In the genomic region with DNA sequence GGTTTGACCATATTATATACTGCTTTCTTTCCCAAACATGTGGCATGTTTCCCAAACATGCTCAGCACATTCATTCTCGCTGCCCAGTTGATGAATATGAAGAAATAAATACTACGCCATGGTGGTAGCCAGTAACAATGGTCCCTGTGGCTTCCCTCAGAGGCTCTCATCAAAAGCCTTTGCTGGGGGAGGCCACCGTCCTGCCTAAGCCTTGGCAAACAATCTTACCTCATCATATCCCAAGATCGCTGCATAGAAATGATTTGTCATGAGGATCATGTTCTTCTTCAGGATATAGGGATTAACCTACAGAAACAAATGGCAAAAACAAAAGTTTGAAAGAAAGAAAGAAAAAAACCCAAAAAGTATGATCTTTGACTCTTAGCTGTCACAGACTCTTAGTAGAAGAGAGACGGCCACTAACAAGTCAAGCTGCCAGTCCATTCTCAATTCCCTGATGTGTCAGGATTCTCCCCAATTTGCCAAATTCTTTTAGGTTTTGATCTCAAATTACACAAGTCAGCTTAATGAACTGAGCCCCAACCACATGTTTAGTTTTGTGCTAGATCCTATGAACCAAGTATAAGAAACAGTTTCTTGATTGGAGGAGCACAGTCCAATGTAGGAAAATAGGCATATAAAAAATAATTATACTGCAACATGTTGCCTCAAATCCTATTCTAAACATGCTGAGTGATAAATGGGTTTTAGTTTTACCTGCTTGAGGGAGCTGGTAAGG, we compare ENCODE assay signal across 17 cellular contexts. TPM values are rescaled to one million over a fixed set of nuclear protein-coding genes. Genes with fewer than 3 reads are reported as not detected.
DNase-seq lines count a peak whose midpoint lies in the region; ATAC-seq and TF ChIP-seq lines count a peak whose summit lies in the region.
"Had no signal": no experiment of that assay in that cellular context is flagged by ENCODE, and none has a peak within 500 bp of the region (broad histone marks: within the 10 kb centered on the region; RNA-seq: fewer than 3 reads in every experiment).

No MANE protein-coding gene starts in this region.

- H3K9me2 ChIP-seq in PC-3 (replicated peaks; ENCODE audit: low read length) = no peaks in the 10 kb centered on the region

- no peak overlapping the region for H2BK120ac ChIP-seq in mesendoderm (ENCODE audit: low read depth, low read length)

- H3K36me3 ChIP-seq in PC-3 (ENCODE audit: low read depth, low read length) (no peaks in the 10 kb centered on the region), mesendoderm (ENCODE audit: control insufficient read depth, insufficient read depth, low read length) (no peaks in the 10 kb centered on the region)
- H3K36me3 ChIP-seq: neutrophil, suprapubic skin had no signal

- no CpG with 5 or more reads among the region's 5 CpGs for WGBS in mesendoderm (ENCODE audit: extremely low coverage, insufficient coverage, low lambda C conversion rate)

- peaks cover 8% of the 10 kb centered on the region for H3K36me3 Mint-ChIP-seq in activated CD4-positive, alpha-beta T cell treated with anti-CD3 and anti-CD28 coated beads for 36 hours (ENCODE audit: low read depth)
- peaks cover 7% of the 10 kb centered on the region for H3K36me3 Mint-ChIP-seq in progenitor cell of endocrine pancreas (ENCODE audit: insufficient read depth)

- H3K23ac ChIP-seq in mesendoderm (ENCODE audit: low read length) = no peak overlapping the region

- no TSS peak for BruUV-seq in PC-3 (replicated peaks; lab: Mats Ljungman, UMichigan)

- TF ChIP-seq CTCF in PC-3 (conservative IDR thresholded peaks at IDR 0.05; ENCODE audit: low read depth, low read length) (no peak), progenitor cell of endocrine pancreas (IDR thresholded peaks at IDR 0.05; ENCODE audit: unreplicated experiment) (no peak)

- peaks cover 80% of the 10 kb centered on the region for H3K4me1 ChIP-seq in PC-3 (ENCODE audit: insufficient read depth, low read length)
- H3K4me1 ChIP-seq in mesendoderm (ENCODE audit: control insufficient read depth, low read depth, low read length) = peaks cover 3% of the 10 kb centered on the region

- H3K27ac ChIP-seq in PC-3 (ENCODE audit: low read length) = peak overlapping the region; percentile 46
- no peak overlapping the region for H3K27ac ChIP-seq in mesendoderm (ENCODE audit: low read depth, low read length)
- H3K27ac ChIP-seq: neutrophil, suprapubic skin had no signal

- CTCF ChIA-PET in activated CD4-positive, alpha-beta T cell treated with anti-CD3 and anti-CD28 coated beads for 36 hours (lab: Charles Lee) = interaction anchor here (0.5 to 1.1 kb wide), 4 partner anchors 9 to 75 kb away, joined by 3 to 7 read pairs (median 4); no protein-coding TSS in a partner anchor
- CTCF ChIA-PET in PC-3 (lab: Charles Lee) = interaction anchor here (0.7 kb wide), 1 partner anchor 19 kb away, joined by 3 read pairs; no protein-coding TSS in a partner anchor

- H3K79me1 ChIP-seq in mesendoderm (ENCODE audit: low read length) = no peaks in the 10 kb centered on the region

- H3F3A ChIP-seq in PC-3 (ENCODE audit: low read length, unreplicated experiment) = peaks cover 11% of the 10 kb centered on the region

- no peaks in the 10 kb centered on the region for H4K20me1 ChIP-seq in PC-3 (ENCODE audit: low read length)

- no peaks in the 10 kb centered on the region for H3K27me3 ChIP-seq in PC-3 (ENCODE audit: low read length)
- H3K27me3 ChIP-seq in mesendoderm (ENCODE audit: insufficient read depth, low read length, poor library complexity) = no peaks in the 10 kb centered on the region
- H3K27me3 ChIP-seq: neutrophil, suprapubic skin had no signal

- no peak overlapping the region for H3K18ac ChIP-seq in mesendoderm (ENCODE audit: low read length)

- H3K9ac ChIP-seq in PC-3 (ENCODE audit: low read length) (peak overlapping the region; percentile 11; the same call in 1 of the 2 replicates), mesendoderm (ENCODE audit: low read length) (no peak overlapping the region)

- no peak overlapping the region for H4K5ac ChIP-seq in mesendoderm (ENCODE audit: low read length)

- no peak overlapping the region for H3K4me2 ChIP-seq in PC-3 (ENCODE audit: low read length)
- no peak overlapping the region for H3K4me2 ChIP-seq in mesendoderm (ENCODE audit: low read length)

- H3K9me3 Mint-ChIP-seq in activated CD4-positive, alpha-beta T cell treated with anti-CD3 and anti-CD28 coated beads for 36 hours (ENCODE audit: low read depth) = no peaks in the 10 kb centered on the region
- H3K9me3 Mint-ChIP-seq in progenitor cell of endocrine pancreas (ENCODE audit: low read depth) = no peaks in the 10 kb centered on the region

- H3K56ac ChIP-seq in mesendoderm (ENCODE audit: low read length) = no peak overlapping the region

- H2AK5ac ChIP-seq in mesendoderm (ENCODE audit: low read length) = no peak overlapping the region

- peak overlapping the region; percentile 86 for H3K27ac Mint-ChIP-seq in activated CD4-positive, alpha-beta T cell treated with anti-CD3 and anti-CD28 coated beads for 36 hours
- H3K27ac Mint-ChIP-seq in progenitor cell of endocrine pancreas = peak overlapping the region; percentile 37

- intact Hi-C loops in activated CD4-positive, alpha-beta T cell treated with anti-CD3 and anti-CD28 coated beads for 36 hours (cut with DNase I, micrococcal nuclease) = no loop called here
- intact Hi-C loops in PC-3 (cut with micrococcal nuclease) = no loop called here

- peaks cover 58% of the 10 kb centered on the region for H3K4me1 Mint-ChIP-seq in activated CD4-positive, alpha-beta T cell treated with anti-CD3 and anti-CD28 coated beads for 36 hours
- H3K4me1 Mint-ChIP-seq in progenitor cell of endocrine pancreas (ENCODE audit: low read depth) = peaks cover 7% of the 10 kb centered on the region

- H3K9me3 ChIP-seq in PC-3 (ENCODE audit: low read length) = no peaks in the 10 kb centered on the region
- H3K9me3 ChIP-seq: neutrophil, suprapubic skin had no signal

- no peak for ATAC-seq in activated CD4-positive, alpha-beta T cell treated with anti-CD3 and anti-CD28 coated beads for 36 hours
- no peak for ATAC-seq in PC-3
- ATAC-seq: left ventricle myocardium superior had no signal

- H3K4me3 ChIP-seq in PC-3 (ENCODE audit: low read length) (no peak overlapping the region), mesendoderm (ENCODE audit: low read length) (no peak overlapping the region)
- H3K4me3 ChIP-seq: suprapubic skin had no signal

- H2AFZ ChIP-seq in PC-3 (ENCODE audit: low read length) = no peak overlapping the region

- H2BK5ac ChIP-seq in mesendoderm (ENCODE audit: low read length) = no peak overlapping the region

- H3K27me3 Mint-ChIP-seq in activated CD4-positive, alpha-beta T cell treated with anti-CD3 and anti-CD28 coated beads for 36 hours = no peaks in the 10 kb centered on the region
- no peaks in the 10 kb centered on the region for H3K27me3 Mint-ChIP-seq in progenitor cell of endocrine pancreas

- H3K4me3 Mint-ChIP-seq in activated CD4-positive, alpha-beta T cell treated with anti-CD3 and anti-CD28 coated beads for 36 hours = no peak overlapping the region
- no peak overlapping the region for H3K4me3 Mint-ChIP-seq in progenitor cell of endocrine pancreas (ENCODE audit: low read depth)

- POLR2A ChIA-PET in activated CD4-positive, alpha-beta T cell treated with anti-CD3 and anti-CD28 coated beads for 36 hours (lab: Charles Lee) = interaction anchor here (0.6 kb wide), 1 partner anchor 948 kb away, joined by 5 read pairs; no protein-coding TSS in a partner anchor
- POLR2A ChIA-PET in PC-3 (lab: Charles Lee; ENCODE audit: unreplicated experiment) = no interaction called here

- no peak overlapping the region for H4K8ac ChIP-seq in mesendoderm (ENCODE audit: low read depth, low read length)

- 0 out of 2 replicates have a peak, but pooled peaks cover 8% of the 10 kb centered on the region for H3K79me2 ChIP-seq in PC-3 (ENCODE audit: low read length)
- no peaks in the 10 kb centered on the region for H3K79me2 ChIP-seq in mesendoderm (ENCODE audit: control insufficient read depth, insufficient read depth, low read length)

- no peak overlapping the region for H3K4ac ChIP-seq in mesendoderm (ENCODE audit: low read depth, low read length)

- no peak overlapping the region for H2BK15ac ChIP-seq in mesendoderm (replicated peaks; ENCODE audit: low read depth)

- no peak for DNase-seq in activated CD4-positive, alpha-beta T cell treated with anti-CD3 and anti-CD28 coated beads for 36 hours
- DNase-seq in activated CD4-positive, alpha-beta T cell treated with anti-CD3 and anti-CD28 coated beads for 4 hours = no peak
- DNase-seq in PC-3 (no peak), astrocyte of the hippocampus (ENCODE audit: low read depth, low spot score) (peak; percentile 44), progenitor cell of endocrine pancreas (ENCODE audit: low spot score, unreplicated experiment) (no peak), NCI-H146 (lab: John Stamatoyannopoulos, UW) (no peak), NCI-H774 (lab: John Stamatoyannopoulos, UW) (no peak), mesendoderm (no peak)
- DNase-seq: activated CD4-positive, alpha-beta T cell treated with anti-CD3 and anti-CD28 coated beads for 48 hours; DMS 273 treated with DMSO at 0.1 percent for 48 hours; erythroblast; hippocampal formation; left ventricle myocardium superior; NCI-H345; small intestine had no signal

RNA-seq across cellular contexts. Expression of a gene that starts 22.4 kb away (rescaled TPM):
- not detected for total RNA-seq in activated CD4-positive, alpha-beta T cell treated with anti-CD3 and anti-CD28 coated beads for 36 hours
- total RNA-seq in PC-3 (2014; rRNA removed) = 0.12 TPM in 1 of 2 replicates, not detected in the other
- not detected in 2 replicates for total RNA-seq in progenitor cell of endocrine pancreas
- 0.03 TPM for polyA plus RNA-seq in mesendoderm (2013, experiment 1 of 2)
- 0.01 TPM for polyA plus RNA-seq in mesendoderm (2013, experiment 2 of 2)
- total RNA-seq: left ventricle myocardium superior had no signal

RNA-seq across cellular contexts. Expression of a gene that starts 30.1 kb away (rescaled TPM):
- 100 to 1,000 TPM; 110 to 124 TPM for total RNA-seq in activated CD4-positive, alpha-beta T cell treated with anti-CD3 and anti-CD28 coated beads for 36 hours
- total RNA-seq in PC-3 (2014; rRNA removed) = 292 and 294 TPM in 2 replicates
- 108 and 109 TPM in 2 replicates for total RNA-seq in progenitor cell of endocrine pancreas
- polyA plus RNA-seq in mesendoderm (2013, experiment 1 of 2) = 164 TPM
- 168 TPM for polyA plus RNA-seq in mesendoderm (2013, experiment 2 of 2)

RNA-seq across cellular contexts. Expression of a gene that starts 36.7 kb away (rescaled TPM):
- 10 to 100 TPM; 44.6 to 56.8 TPM for total RNA-seq in activated CD4-positive, alpha-beta T cell treated with anti-CD3 and anti-CD28 coated beads for 36 hours
- total RNA-seq in PC-3 (2014; rRNA removed) (19.5 and 22.7 TPM in 2 replicates), progenitor cell of endocrine pancreas (55.6 and 59.1 TPM in 2 replicates)
- polyA plus RNA-seq in mesendoderm (2013, experiment 1 of 2) = 13.0 TPM
- polyA plus RNA-seq in mesendoderm (2013, experiment 2 of 2) = 12.7 TPM
